In the genomic region with DNA sequence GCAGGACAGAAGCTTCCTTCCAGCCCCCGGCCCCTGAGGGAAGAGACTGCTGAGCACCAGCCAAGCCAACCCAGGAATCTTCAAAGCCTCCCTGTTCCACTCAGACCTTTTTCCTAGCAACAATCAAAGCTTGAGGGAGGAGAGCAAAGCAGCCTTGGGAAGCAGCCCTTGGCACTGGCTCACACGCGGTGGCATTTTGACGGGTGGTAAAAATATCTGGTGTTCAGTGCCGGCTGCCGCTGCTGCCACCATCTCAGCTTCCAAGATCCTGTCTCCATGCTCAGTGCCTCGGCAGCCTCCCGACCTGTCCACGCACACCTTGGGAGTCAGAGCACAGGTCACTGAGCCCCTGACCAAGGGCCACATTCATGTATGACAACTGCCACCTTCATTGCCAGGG, we compare ENCODE assay signal across 21 cellular contexts.
"Had no signal": no experiment of that assay in that cellular context is flagged by ENCODE, and none has a peak within 500 bp of the region (broad histone marks: within the 10 kb centered on the region; RNA-seq: fewer than 3 reads in every experiment).

No MANE protein-coding gene starts in this region.

- H3K27ac Mint-ChIP-seq: activated CD4-positive, alpha-beta T cell treated with anti-CD3 and anti-CD28 coated beads, Interleukin-2, amount 10 ng/mL, durations not matched to agents 7 days and 5 days; activated CD8-positive, alpha-beta memory T cell treated with anti-CD3 and anti-CD28 coated beads, Interleukin-2, amount 10 ng/mL, durations not matched to agents 7 days and 5 days; activated CD8-positive, alpha-beta T cell treated with anti-CD3 and anti-CD28 coated beads for 36 hours; activated naive CD4-positive, alpha-beta T cell treated with anti-CD3 and anti-CD28 coated beads, Interleukin-2, amount 50 U/mL, for 24 hours; activated T-helper 1 cell treated with anti-CD3 and anti-CD28 coated beads, Interleukin-12 subunit alpha, Interleukin-12 subunit beta, Interleukin-2, Interleukin-4 antibody, amounts not matched to agents 30 ng/mL and 10 ng/mL and 1 ng/mL, durations not matched to agents 14 hours and 24 hours and 36 hours; dendritic cell treated with granulocyte-macrophage colony-stimulating factor and Interleukin-4, amounts not matched to agents 40 ng/mL and 50 ng/mL, for 4 days; naive thymus-derived CD4-positive, alpha-beta T cell; progenitor cell of endocrine pancreas had no signal

- ATAC-seq: activated CD8-positive, alpha-beta memory T cell treated with anti-CD3 and anti-CD28 coated beads, Interleukin-2, amount 10 ng/mL, durations not matched to agents 7 days and 5 days; activated CD8-positive, alpha-beta T cell treated with anti-CD3 and anti-CD28 coated beads for 36 hours; foreskin keratinocyte; naive thymus-derived CD4-positive, alpha-beta T cell; SK-N-SH treated with all-trans-retinoic acid at 6 μM for 48 hours had no signal

- H3K4me1 Mint-ChIP-seq: activated CD8-positive, alpha-beta memory T cell treated with anti-CD3 and anti-CD28 coated beads, Interleukin-2, amount 10 ng/mL, durations not matched to agents 7 days and 5 days; activated naive CD4-positive, alpha-beta T cell treated with anti-CD3 and anti-CD28 coated beads, Interleukin-2, amount 50 U/mL, for 24 hours; neural crest cell had no signal

- H3K36me3 Mint-ChIP-seq: activated CD8-positive, alpha-beta memory T cell treated with anti-CD3 and anti-CD28 coated beads, Interleukin-2, amount 10 ng/mL, durations not matched to agents 7 days and 5 days; activated naive CD4-positive, alpha-beta T cell treated with anti-CD3 and anti-CD28 coated beads, Interleukin-2, amount 50 U/mL, for 24 hours had no signal

- H3K9me3 Mint-ChIP-seq: activated CD4-positive, alpha-beta T cell treated with anti-CD3 and anti-CD28 coated beads, Interleukin-2, amount 10 ng/mL, durations not matched to agents 7 days and 5 days; activated CD8-positive, alpha-beta T cell treated with anti-CD3 and anti-CD28 coated beads for 36 hours; activated naive CD4-positive, alpha-beta T cell treated with anti-CD3 and anti-CD28 coated beads, Interleukin-2, amount 50 U/mL, for 24 hours; activated T-helper 1 cell treated with anti-CD3 and anti-CD28 coated beads, Interleukin-12 subunit alpha, Interleukin-12 subunit beta, Interleukin-2, Interleukin-4 antibody, amounts not matched to agents 30 ng/mL and 10 ng/mL and 1 ng/mL, durations not matched to agents 14 hours and 24 hours and 36 hours; dendritic cell treated with granulocyte-macrophage colony-stimulating factor and Interleukin-4, amounts not matched to agents 40 ng/mL and 50 ng/mL, for 4 days; neural crest cell had no signal

- H3K27me3 ChIP-seq: thyroid gland had no signal

- H3K36me3 ChIP-seq: thyroid gland had no signal

- H3K4me3 ChIP-seq: thyroid gland had no signal

- H3K27ac ChIP-seq: foreskin keratinocyte, thyroid gland, VCaP had no signal

- H3K27me3 Mint-ChIP-seq: activated CD8-positive, alpha-beta T cell treated with anti-CD3 and anti-CD28 coated beads for 36 hours; activated naive CD4-positive, alpha-beta T cell treated with anti-CD3 and anti-CD28 coated beads, Interleukin-2, amount 50 U/mL, for 24 hours; dendritic cell treated with granulocyte-macrophage colony-stimulating factor and Interleukin-4, amounts not matched to agents 40 ng/mL and 50 ng/mL, for 4 days had no signal

- H3K9me3 ChIP-seq: thyroid gland had no signal

- H3K4me3 Mint-ChIP-seq: activated CD4-positive, alpha-beta T cell treated with anti-CD3 and anti-CD28 coated beads, Interleukin-2, amount 10 ng/mL, durations not matched to agents 7 days and 5 days; activated CD8-positive, alpha-beta memory T cell treated with anti-CD3 and anti-CD28 coated beads, Interleukin-2, amount 10 ng/mL, durations not matched to agents 7 days and 5 days; activated CD8-positive, alpha-beta T cell treated with anti-CD3 and anti-CD28 coated beads for 36 hours; activated naive CD4-positive, alpha-beta T cell treated with anti-CD3 and anti-CD28 coated beads, Interleukin-2, amount 50 U/mL, for 24 hours; activated T-helper 1 cell treated with anti-CD3 and anti-CD28 coated beads, Interleukin-12 subunit alpha, Interleukin-12 subunit beta, Interleukin-2, Interleukin-4 antibody, amounts not matched to agents 30 ng/mL and 10 ng/mL and 1 ng/mL, durations not matched to agents 14 hours and 24 hours and 36 hours; dendritic cell treated with granulocyte-macrophage colony-stimulating factor and Interleukin-4, amounts not matched to agents 40 ng/mL and 50 ng/mL, for 4 days; naive thymus-derived CD4-positive, alpha-beta T cell; neural crest cell had no signal

- DNase-seq: activated CD4-positive, alpha-beta T cell treated with anti-CD3 and anti-CD28 coated beads, Interleukin-2, amount 10 ng/mL, durations not matched to agents 7 days and 5 days; activated CD4-positive, CD25-positive, alpha-beta regulatory T cell treated with anti-CD3 and anti-CD28 coated beads, Interleukin-2, amount 50 U/mL, for 72 hours; activated CD8-positive, alpha-beta memory T cell treated with anti-CD3 and anti-CD28 coated beads, Interleukin-2, amount 10 ng/mL, durations not matched to agents 7 days and 5 days; activated CD8-positive, alpha-beta T cell treated with anti-CD3 and anti-CD28 coated beads for 36 hours; activated gamma-delta T cell treated with Interleukin-2 at 50 U/mL for 16 hours; activated T-cell treated with anti-CD3 and anti-CD28 coated beads for 4 hours; effector CD8-positive, alpha-beta T cell; foreskin keratinocyte; glutamatergic neuron; mesenchymal stem cell; naive thymus-derived CD4-positive, alpha-beta T cell; stimulated activated CD4-positive, alpha-beta T cell treated with anti-CD3 and anti-CD28 coated beads, Interleukin-4, amount 100 ng/mL, for 24 hours; stimulated activated naive CD4-positive, alpha-beta T cell treated with Interleukin-2 at 50 U/mL for 16 hours; thyroid gland had no signal

- H3K4me1 ChIP-seq: foreskin keratinocyte, thyroid gland had no signal
